8 cellular contexts compared by ENCODE assay signal in genomic region chr2:69789762-69790600, GRCh38. TPM values are rescaled to one million over a fixed set of nuclear protein-coding genes. Genes with fewer than 3 reads are reported as not detected.
DNase-seq lines count a peak whose midpoint lies in the region; ATAC-seq and TF ChIP-seq lines count a peak whose summit lies in the region.

No MANE protein-coding gene starts in this region.

- H3K27me3 ChIP-seq in SJCRH30 (no peaks in the 10 kb centered on the region), heart right ventricle (no peaks in the 10 kb centered on the region), smooth muscle cell (ENCODE audit: low read depth) (no peaks in the 10 kb centered on the region)

- H3K36me3 ChIP-seq in SJCRH30, result no peaks in the 10 kb centered on the region
- peaks cover 0 to 39% (median 0%) of the 10 kb centered on the region in 9 donors for H3K36me3 ChIP-seq in heart right ventricle
- no peaks in the 10 kb centered on the region for H3K36me3 ChIP-seq in smooth muscle cell (ENCODE audit: low read depth)

- H3K27ac ChIP-seq in SJCRH30 (peak overlapping the region; percentile 56), heart right ventricle (peak overlapping the region; percentile 32 to 84 (median 74)), smooth muscle cell (ENCODE audit: low read depth) (peak overlapping the region; percentile 99)

- peak; percentile 11; the same call in 1 of the 2 replicates for TF ChIP-seq CTCF in AG10803 (conservative IDR thresholded peaks at IDR 0.05; ENCODE audit: low read length)
- no peak for TF ChIP-seq CTCF in heart right ventricle (IDR thresholded peaks at IDR 0.05)
- no peak for TF ChIP-seq CTCF in smooth muscle cell (IDR thresholded peaks at IDR 0.05; ENCODE audit: borderline replicate concordance, insufficient read depth, poor library complexity, severe bottlenecking)

- intact Hi-C loops in heart right ventricle (cut with DNase I), result no loop called here

- ATAC-seq in GM21447 (IDR thresholded peaks at IDR 0.05; ENCODE audit: unreplicated experiment), result peak; percentile 59
- ATAC-seq in heart right ventricle, result peak in 7 of 8 donors; percentile 28 to 77 (median 60)
- ATAC-seq in esophagus mucosa, result no peak

- H3F3A ChIP-seq in smooth muscle cell (ENCODE audit: low read depth), result peaks cover 11% of the 10 kb centered on the region

- no peaks in the 10 kb centered on the region for H3K9me3 ChIP-seq in SJCRH30 (replicated peaks)
- no peaks in the 10 kb centered on the region for H3K9me3 ChIP-seq in heart right ventricle
- H3K9me3 ChIP-seq in smooth muscle cell (replicated peaks; ENCODE audit: low read depth), result no peaks in the 10 kb centered on the region

- no peaks in the 10 kb centered on the region for H3K79me2 ChIP-seq in smooth muscle cell (ENCODE audit: low read depth)

- DNase-seq in AG10803 (ENCODE audit: low read depth) (peak; percentile 48), SJCRH30 (peak in 1 of 2 experiments; percentile 42), heart right ventricle (no peak), smooth muscle cell (lab: John Stamatoyannopoulos, UW; ENCODE audit: unreplicated experiment) (no peak), SW480 (ENCODE audit: low spot score) (no peak), germinal center (ENCODE audit: low spot score) (no peak)

- peak overlapping the region; percentile 12 for H3K4me3 ChIP-seq in AG10803 (ENCODE audit: low read length)
- peak overlapping the region; percentile 36 for H3K4me3 ChIP-seq in SJCRH30
- peak overlapping the region in 5 of 10 donors; percentile 2 to 18 (median 10) for H3K4me3 ChIP-seq in heart right ventricle
- H3K4me3 ChIP-seq in smooth muscle cell, result no peak overlapping the region

- 51 to 65% methylated on average over 7 of the region's 7 CpGs for WGBS in heart right ventricle, 2 donors
- 55% methylated on average over 7 of the region's 7 CpGs for WGBS in smooth muscle cell (ENCODE audit: low lambda C conversion rate)

- no peaks in the 10 kb centered on the region for H4K20me1 ChIP-seq in smooth muscle cell (ENCODE audit: low read depth)

- H3K9ac ChIP-seq in smooth muscle cell (ENCODE audit: low read depth), result peak overlapping the region; percentile 93

- peak overlapping the region; percentile 74 for H3K4me2 ChIP-seq in smooth muscle cell

- H2AFZ ChIP-seq in smooth muscle cell (ENCODE audit: low read depth), result peak overlapping the region; percentile 49

- H3K4me1 ChIP-seq in SJCRH30, result peaks cover 12% of the 10 kb centered on the region; the same call in 1 of the 2 replicates
- H3K4me1 ChIP-seq in heart right ventricle, result peaks cover 0 to 25% (median 20%) of the 10 kb centered on the region in 9 donors
- peaks cover 26% of the 10 kb centered on the region for H3K4me1 ChIP-seq in smooth muscle cell (ENCODE audit: low read depth)

RNA-seq across cellular contexts. Expression of gene GMCL1, which starts 39.5 kb away (rescaled TPM):
- total RNA-seq in SJCRH30 (2014; rRNA removed; shearing (Covaris generic)), result 20.1 and 26.1 TPM in 2 replicates
- total RNA-seq in heart right ventricle, result 1 to 10 TPM; 4.3 to 8.0 (median 5.1) TPM
- polyA plus RNA-seq in heart right ventricle, result 1 to 10 TPM; 2.9 to 3.3 TPM
- total RNA-seq in smooth muscle cell, result 10.4 and 14.7 TPM in 2 replicates
- 9.4 and 10.6 TPM in 2 replicates for polyA plus RNA-seq in smooth muscle cell
- 9.5 TPM for total RNA-seq in esophagus mucosa

RNA-seq across cellular contexts. Expression of gene ANXA4, which starts 48.0 kb away (rescaled TPM):
- 2.8 and 4.7 TPM in 2 replicates for total RNA-seq in SJCRH30 (2014; rRNA removed; shearing (Covaris generic))
- total RNA-seq in heart right ventricle, result 10 to 100 TPM; 17.9 to 36.7 (median 26.2) TPM
- 10 to 100 TPM; 12.0 to 20.2 TPM for polyA plus RNA-seq in heart right ventricle
- 13.3 and 14.7 TPM in 2 replicates for total RNA-seq in smooth muscle cell
- polyA plus RNA-seq in smooth muscle cell, result 32.8 and 56.6 TPM in 2 replicates
- 71.8 TPM for total RNA-seq in esophagus mucosa
